12 cellular contexts compared by ENCODE assay signal in genomic region chr1:219465247-219466093, GRCh38.
DNase-seq lines count a peak whose midpoint lies in the region; ATAC-seq and TF ChIP-seq lines count a peak whose summit lies in the region.
"Had no signal": no experiment of that assay in that cellular context is flagged by ENCODE, and none has a peak within 500 bp of the region (broad histone marks: within the 10 kb centered on the region; RNA-seq: fewer than 3 reads in every experiment).

No MANE protein-coding gene starts in this region.

- H3K27me3 Mint-ChIP-seq in activated T-helper 1 cell treated with anti-CD3 and anti-CD28 coated beads, Interleukin-12 subunit alpha, Interleukin-12 subunit beta, Interleukin-2, Interleukin-4 antibody, amounts not matched to agents 30 ng/mL and 10 ng/mL and 1 ng/mL, durations not matched to agents 14 hours and 24 hours and 36 hours (ENCODE audit: insufficient read depth): no peaks in the 10 kb centered on the region

- no peaks in the 10 kb centered on the region for H3K9me3 Mint-ChIP-seq in activated T-helper 1 cell treated with anti-CD3 and anti-CD28 coated beads, Interleukin-12 subunit alpha, Interleukin-12 subunit beta, Interleukin-2, Interleukin-4 antibody, amounts not matched to agents 30 ng/mL and 10 ng/mL and 1 ng/mL, durations not matched to agents 14 hours and 24 hours and 36 hours

- H3K4me3 ChIP-seq in BJ (ENCODE audit: low read depth, low read length) (no peak overlapping the region), esophagus muscularis mucosa (no peak overlapping the region), adrenal gland (no peak overlapping the region)
- H3K4me3 ChIP-seq: sigmoid colon, upper lobe of right lung had no signal

- H3K9me3 ChIP-seq in esophagus muscularis mucosa (no peaks in the 10 kb centered on the region), adrenal gland (replicated peaks in 1 of 3) (no peaks in the 10 kb centered on the region)
- H3K9me3 ChIP-seq: sigmoid colon, upper lobe of right lung had no signal

- H3K4me1 Mint-ChIP-seq in activated T-helper 1 cell treated with anti-CD3 and anti-CD28 coated beads, Interleukin-12 subunit alpha, Interleukin-12 subunit beta, Interleukin-2, Interleukin-4 antibody, amounts not matched to agents 30 ng/mL and 10 ng/mL and 1 ng/mL, durations not matched to agents 14 hours and 24 hours and 36 hours (ENCODE audit: low read depth): peaks cover 12% of the 10 kb centered on the region

- no peak overlapping the region for H3K4me3 Mint-ChIP-seq in activated T-helper 1 cell treated with anti-CD3 and anti-CD28 coated beads, Interleukin-12 subunit alpha, Interleukin-12 subunit beta, Interleukin-2, Interleukin-4 antibody, amounts not matched to agents 30 ng/mL and 10 ng/mL and 1 ng/mL, durations not matched to agents 14 hours and 24 hours and 36 hours

- ATAC-seq in GM19025 (IDR thresholded peaks at IDR 0.05; ENCODE audit: low read depth, unreplicated experiment) (peak; percentile 45), HG02981 (IDR thresholded peaks at IDR 0.05; ENCODE audit: unreplicated experiment) (peak; percentile 54)
- ATAC-seq: upper lobe of right lung had no signal

- no peaks in the 10 kb centered on the region for H3K27me3 ChIP-seq in BJ (ENCODE audit: control insufficient read depth, insufficient read depth, low read length)
- no peaks in the 10 kb centered on the region for H3K27me3 ChIP-seq in esophagus muscularis mucosa
- H3K27me3 ChIP-seq in adrenal gland: no peaks in the 10 kb centered on the region
- H3K27me3 ChIP-seq: sigmoid colon, upper lobe of right lung had no signal

- CTCF ChIA-PET in BJ (lab: Yijun Ruan, JAX): interaction anchor here (0.6 to 1.4 kb wide), 2 partner anchors 12 to 23 kb away, joined by 3 to 7 read pairs; no protein-coding TSS in a partner anchor

- intact Hi-C loops in activated T-helper 1 cell treated with anti-CD3 and anti-CD28 coated beads, Interleukin-12 subunit alpha, Interleukin-12 subunit beta, Interleukin-2, Interleukin-4 antibody, amounts not matched to agents 30 ng/mL and 10 ng/mL and 1 ng/mL, durations not matched to agents 14 hours and 24 hours and 36 hours (cut with micrococcal nuclease): loop anchor here (1.0 to 2.0 kb wide), 2 partner anchors 39 to 61 kb away; no protein-coding TSS in a partner anchor
- intact Hi-C loops in esophagus muscularis mucosa (cut with DNase I): no loop called here
- intact Hi-C loops in adrenal gland (cut with DNase I): no loop called here

- H3K36me3 ChIP-seq in BJ (ENCODE audit: control insufficient read depth, insufficient read depth, low read length) (no peaks in the 10 kb centered on the region), esophagus muscularis mucosa (no peaks in the 10 kb centered on the region), adrenal gland (replicated peaks in 1 of 2) (no peaks in the 10 kb centered on the region)
- H3K36me3 ChIP-seq: sigmoid colon, upper lobe of right lung had no signal

- POLR2A ChIA-PET in BJ (lab: Charles Lee): no interaction called here

- H3K36me3 Mint-ChIP-seq in activated T-helper 1 cell treated with anti-CD3 and anti-CD28 coated beads, Interleukin-12 subunit alpha, Interleukin-12 subunit beta, Interleukin-2, Interleukin-4 antibody, amounts not matched to agents 30 ng/mL and 10 ng/mL and 1 ng/mL, durations not matched to agents 14 hours and 24 hours and 36 hours (ENCODE audit: low read depth): no peaks in the 10 kb centered on the region

- WGBS in esophagus muscularis mucosa: 90% methylated on average over 6 of the region's 6 CpGs
- 88 to 96% (median 89%) methylated on average over 6 of the region's 6 CpGs for WGBS in adrenal gland, 4 donors

- TF ChIP-seq POLR2A in esophagus muscularis mucosa (IDR thresholded peaks at IDR 0.05; ENCODE audit: low read depth): no peak
- no peak for TF ChIP-seq POLR2A in adrenal gland (IDR thresholded peaks at IDR 0.05)

- no peaks in the 10 kb centered on the region for H3K4me1 ChIP-seq in esophagus muscularis mucosa
- no peaks in the 10 kb centered on the region for H3K4me1 ChIP-seq in adrenal gland (replicated peaks in 1 of 2)
- H3K4me1 ChIP-seq: sigmoid colon, upper lobe of right lung had no signal

- TF ChIP-seq EP300 in esophagus muscularis mucosa (IDR thresholded peaks at IDR 0.05): no peak

- no peak for TF ChIP-seq CTCF in BJ (IDR thresholded peaks at IDR 0.05; ENCODE audit: insufficient read depth, low read depth, low read length)
- TF ChIP-seq CTCF in esophagus muscularis mucosa (IDR thresholded peaks at IDR 0.05): no peak
- TF ChIP-seq CTCF in adrenal gland (IDR thresholded peaks at IDR 0.05): no peak

- peak overlapping the region; percentile 61 for H3K27ac Mint-ChIP-seq in activated T-helper 1 cell treated with anti-CD3 and anti-CD28 coated beads, Interleukin-12 subunit alpha, Interleukin-12 subunit beta, Interleukin-2, Interleukin-4 antibody, amounts not matched to agents 30 ng/mL and 10 ng/mL and 1 ng/mL, durations not matched to agents 14 hours and 24 hours and 36 hours

- H3K27ac ChIP-seq in esophagus muscularis mucosa (replicated peaks in 1 of 4): no peak overlapping the region
- H3K27ac ChIP-seq in adrenal gland: no peak overlapping the region
- H3K27ac ChIP-seq: sigmoid colon, upper lobe of right lung had no signal

- DNase-seq in BJ (ENCODE audit: low read depth) (peak; percentile 88), medulla oblongata (ENCODE audit: extremely low spot score) (no peak), esophagus muscularis mucosa (ENCODE audit: extremely low spot score) (no peak), adrenal gland (no peak)
- no peak for DNase-seq in activated T-helper 1 cell treated with anti-CD3 and anti-CD28 coated beads, Interleukin-12 subunit alpha, Interleukin-12 subunit beta, Interleukin-2, Interleukin-4 antibody, amounts not matched to agents 30 ng/mL and 10 ng/mL and 1 ng/mL, durations not matched to agents 14 hours and 24 hours and 36 hours (ENCODE audit: low spot score)
- DNase-seq in stimulated activated CD8-positive, alpha-beta memory T cell treated with anti-CD3 and anti-CD28 coated beads, Interleukin-4, amount 100 ng/mL, for 48 hours: no peak
- DNase-seq: activated naive CD4-positive, alpha-beta T cell treated with anti-CD3 and anti-CD28 coated beads, Interleukin-2, amount 50 U/mL, for 16 hours; DMS79 treated with DMSO at 0.1 percent for 48 hours; sigmoid colon; upper lobe of right lung had no signal
